In genomic region chr14:104678901-104679705, GRCh38 we compare ENCODE assay signal across 1 cellular context.
TF ChIP-seq lines count a peak whose summit lies in the region.

No MANE protein-coding gene starts in this region.

TF ChIP-seq in HCT116, 20 proteins besides CTCF, POLR2A, EP300 and RAD21:
- TF ChIP-seq, protein P1, sequence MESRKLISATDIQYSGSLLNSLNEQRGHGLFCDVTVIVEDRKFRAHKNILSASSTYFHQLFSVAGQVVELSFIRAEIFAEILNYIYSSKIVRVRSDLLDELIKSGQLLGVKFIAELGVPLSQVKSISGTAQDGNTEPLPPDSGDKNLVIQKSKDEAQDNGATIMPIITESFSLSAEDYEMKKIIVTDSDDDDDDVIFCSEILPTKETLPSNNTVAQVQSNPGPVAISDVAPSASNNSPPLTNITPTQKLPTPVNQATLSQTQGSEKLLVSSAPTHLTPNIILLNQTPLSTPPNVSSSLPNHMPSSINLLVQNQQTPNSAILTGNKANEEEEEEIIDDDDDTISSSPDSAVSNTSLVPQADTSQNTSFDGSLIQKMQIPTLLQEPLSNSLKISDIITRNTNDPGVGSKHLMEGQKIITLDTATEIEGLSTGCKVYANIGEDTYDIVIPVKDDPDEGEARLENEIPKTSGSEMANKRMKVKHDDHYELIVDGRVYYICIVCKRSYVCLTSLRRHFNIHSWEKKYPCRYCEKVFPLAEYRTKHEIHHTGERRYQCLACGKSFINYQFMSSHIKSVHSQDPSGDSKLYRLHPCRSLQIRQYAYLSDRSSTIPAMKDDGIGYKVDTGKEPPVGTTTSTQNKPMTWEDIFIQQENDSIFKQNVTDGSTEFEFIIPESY (IDR thresholded peaks at IDR 0.05; ENCODE audit: extremely low read depth, insufficient replicate concordance, low read length), result no peak
- TF ChIP-seq SRF (IDR thresholded peaks at IDR 0.05; ENCODE audit: low read depth), result no peak
